Comparison of ENCODE assay signal across 10 cellular contexts in genomic region chr1:2443285-2444137, GRCh38. TPM values are rescaled to one million over a fixed set of nuclear protein-coding genes. Genes with fewer than 3 reads are reported as not detected.
DNase-seq lines count a peak whose midpoint lies in the region; ATAC-seq, FAIRE-seq and TF ChIP-seq lines count a peak whose summit lies in the region.
"Had no signal": no experiment of that assay in that cellular context is flagged by ENCODE, and none has a peak within 500 bp of the region (broad histone marks: within the 10 kb centered on the region; RNA-seq: fewer than 3 reads in every experiment).

No MANE protein-coding gene starts in this region.

- no peak overlapping the region for H3K27ac Mint-ChIP-seq in activated naive CD4-positive, alpha-beta T cell treated with anti-CD3 and anti-CD28 coated beads, Interleukin-2, amount 50 U/mL, for 72 hours
- no peak overlapping the region for H3K27ac Mint-ChIP-seq in CD14-positive monocyte
- H3K27ac Mint-ChIP-seq: nephron had no signal

- no peaks in the 10 kb centered on the region for H3K4me1 ChIP-seq in cardiac muscle cell (ENCODE audit: low read depth)
- H3K4me1 ChIP-seq in right atrium auricular region, result no peaks in the 10 kb centered on the region

- no peaks in the 10 kb centered on the region for H3K4me1 Mint-ChIP-seq in CD14-positive monocyte
- H3K4me1 Mint-ChIP-seq: nephron had no signal

- no peak overlapping the region for H3K27ac ChIP-seq in cardiac muscle cell
- no peak overlapping the region for H3K27ac ChIP-seq in right atrium auricular region
- peak overlapping the region; percentile 97 for H3K27ac ChIP-seq in temporal lobe (ENCODE audit: low read depth, low read length)

- intact Hi-C loops in CD14-positive monocyte (cut with micrococcal nuclease), result no loop called here

- TF ChIP-seq POLR2A in GM12892 (IDR thresholded peaks at IDR 0.05; ENCODE audit: low read depth, low read length), result no peak

- H3K9me3 Mint-ChIP-seq in activated naive CD4-positive, alpha-beta T cell treated with anti-CD3 and anti-CD28 coated beads, Interleukin-2, amount 50 U/mL, for 72 hours, result no peaks in the 10 kb centered on the region
- peaks cover 0 to 3% (median 0%) of the 10 kb centered on the region in 7 donors for H3K9me3 Mint-ChIP-seq in CD14-positive monocyte
- H3K9me3 Mint-ChIP-seq: nephron had no signal

- H3K4me3 Mint-ChIP-seq in CD14-positive monocyte, result peak overlapping the region in 1 of 2 donors; percentile 68

- no peak for FAIRE-seq in GM12892 (lab: Jason Lieb, UNC)

- H3K27me3 ChIP-seq in cardiac muscle cell, result peaks cover 54% of the 10 kb centered on the region
- H3K27me3 ChIP-seq in right atrium auricular region, result peaks cover 0 to 2% of the 10 kb centered on the region in 2 donors

- H3K36me3 Mint-ChIP-seq in activated naive CD4-positive, alpha-beta T cell treated with anti-CD3 and anti-CD28 coated beads, Interleukin-2, amount 50 U/mL, for 72 hours, result no peaks in the 10 kb centered on the region
- H3K36me3 Mint-ChIP-seq in CD14-positive monocyte, result no peaks in the 10 kb centered on the region

- ATAC-seq in activated naive CD4-positive, alpha-beta T cell treated with anti-CD3 and anti-CD28 coated beads, Interleukin-2, amount 50 U/mL, for 72 hours, result peak; percentile 58 to 65

- DNase-seq in cardiac muscle cell (ENCODE audit: low read depth in 1 of 2, low spot score in 1 of 2), result peak; percentile 12 to 52
- DNase-seq in right atrium auricular region (ENCODE audit: low spot score), result no peak
- DNase-seq in activated naive CD4-positive, alpha-beta T cell treated with anti-CD3 and anti-CD28 coated beads, Interleukin-2, amount 50 U/mL, for 72 hours (ENCODE audit: low spot score in 2 of 2), result peak in 1 of 2 donors; percentile 22
- DNase-seq in kidney tubule cell (ENCODE audit: low spot score), result peak; percentile 8
- no peak for DNase-seq in CD14-positive monocyte (ENCODE audit: low spot score)
- no peak for DNase-seq in HuH-7 (ENCODE audit: low spot score)
- no peak for DNase-seq in GM12892 (ENCODE audit: insufficient read length)
- DNase-seq: effector CD4-positive, alpha-beta T cell had no signal

- H3K27me3 Mint-ChIP-seq in CD14-positive monocyte (ENCODE audit: low read depth in 3 of 3), result peaks cover 19 to 43% (median 38%) of the 10 kb centered on the region in 3 donors

- TF ChIP-seq CTCF in cardiac muscle cell (IDR thresholded peaks at IDR 0.05; ENCODE audit: low read depth, low read length), result no peak
- TF ChIP-seq CTCF in right atrium auricular region (IDR thresholded peaks at IDR 0.05), result no peak
- TF ChIP-seq CTCF in CD14-positive monocyte (IDR thresholded peaks at IDR 0.05), result no peak

- H3K4me3 ChIP-seq in cardiac muscle cell (no peak overlapping the region), right atrium auricular region (no peak overlapping the region)

- H3K36me3 ChIP-seq in cardiac muscle cell (no peaks in the 10 kb centered on the region), right atrium auricular region (no peaks in the 10 kb centered on the region)

- H3K9me3 ChIP-seq in cardiac muscle cell (ENCODE audit: low read depth) (no peaks in the 10 kb centered on the region), right atrium auricular region (no peaks in the 10 kb centered on the region)

RNA-seq across cellular contexts. Expression of gene PEX10, which starts 31.1 kb away (rescaled TPM):
- total RNA-seq in cardiac muscle cell (37.5 and 40.4 TPM in 2 replicates), right atrium auricular region (10 to 100 TPM; 16.2 to 17.4 TPM), temporal lobe (14.0 TPM)
- polyA plus RNA-seq in cardiac muscle cell (34.2 and 38.8 TPM in 2 replicates), CD14-positive monocyte (10 to 100 TPM in 1 of 2 donors, 1 to 10 TPM in 1; 8.2 to 10.5 TPM)
- 10 to 100 TPM in 1 of 2 donors, 1 to 10 TPM in 1; 4.7 to 17.0 TPM for total RNA-seq in activated naive CD4-positive, alpha-beta T cell treated with anti-CD3 and anti-CD28 coated beads, Interleukin-2, amount 50 U/mL, for 72 hours
- polyA plus RNA-seq in GM12892 (2012; ENCODE audit: missing spikeins), result 6.1 TPM

RNA-seq across cellular contexts. Expression of gene PLCH2, which starts 32.6 kb away (rescaled TPM):
- total RNA-seq in cardiac muscle cell (0.33 and 0.53 TPM in 2 replicates), right atrium auricular region (under 1 TPM in 1 of 2 donors, not detected in 1; 0.12 TPM), temporal lobe (9.1 TPM)
- polyA plus RNA-seq in cardiac muscle cell (0.44 and 1.5 TPM in 2 replicates), CD14-positive monocyte (not detected)
- total RNA-seq in activated naive CD4-positive, alpha-beta T cell treated with anti-CD3 and anti-CD28 coated beads, Interleukin-2, amount 50 U/mL, for 72 hours, result 1 to 10 TPM; 6.9 to 7.1 TPM
- 0.13 TPM for polyA plus RNA-seq in GM12892 (2012; ENCODE audit: missing spikeins)

RNA-seq across cellular contexts. Expression of gene RER1, which starts 51.9 kb away (rescaled TPM):
- total RNA-seq in cardiac muscle cell, result 46.5 and 57.9 TPM in 2 replicates
- 100 and 112 TPM in 2 replicates for polyA plus RNA-seq in cardiac muscle cell
- total RNA-seq in right atrium auricular region, result 10 to 100 TPM; 38.8 to 47.2 TPM
- total RNA-seq in activated naive CD4-positive, alpha-beta T cell treated with anti-CD3 and anti-CD28 coated beads, Interleukin-2, amount 50 U/mL, for 72 hours, result 100 to 1,000 TPM; 102 to 135 TPM
- total RNA-seq in temporal lobe, result 29.0 TPM
- 100 to 1,000 TPM; 193 to 235 TPM for polyA plus RNA-seq in CD14-positive monocyte
- polyA plus RNA-seq in GM12892 (2012; ENCODE audit: missing spikeins), result 91.1 TPM

RNA-seq across cellular contexts. Expression of gene MORN1, which starts 52.2 kb away (rescaled TPM):
- total RNA-seq in cardiac muscle cell, result 17.0 and 24.4 TPM in 2 replicates
- 10.8 and 20.7 TPM in 2 replicates for polyA plus RNA-seq in cardiac muscle cell
- total RNA-seq in right atrium auricular region, result 1 to 10 TPM; 2.2 to 3.8 TPM
- 1 to 10 TPM; 2.0 to 5.7 TPM for total RNA-seq in activated naive CD4-positive, alpha-beta T cell treated with anti-CD3 and anti-CD28 coated beads, Interleukin-2, amount 50 U/mL, for 72 hours
- 8.9 TPM for total RNA-seq in temporal lobe
- 1 to 10 TPM; 1.5 to 1.7 TPM for polyA plus RNA-seq in CD14-positive monocyte
- polyA plus RNA-seq in GM12892 (2012; ENCODE audit: missing spikeins), result 3.8 TPM

Comparison
In these comparisons a context has a peak if more than half of its experiments do, and no peak if none do; other contexts are left out.
1. DNase-seq: peak in cardiac muscle cell (2 of 2) and kidney tubule cell (single experiment); none in right atrium auricular region (single experiment), CD14-positive monocyte (single experiment), HuH-7 (single experiment) and GM12892 (single experiment).